Comparison of ENCODE assay signal across 1 cellular context in the genomic region with DNA sequence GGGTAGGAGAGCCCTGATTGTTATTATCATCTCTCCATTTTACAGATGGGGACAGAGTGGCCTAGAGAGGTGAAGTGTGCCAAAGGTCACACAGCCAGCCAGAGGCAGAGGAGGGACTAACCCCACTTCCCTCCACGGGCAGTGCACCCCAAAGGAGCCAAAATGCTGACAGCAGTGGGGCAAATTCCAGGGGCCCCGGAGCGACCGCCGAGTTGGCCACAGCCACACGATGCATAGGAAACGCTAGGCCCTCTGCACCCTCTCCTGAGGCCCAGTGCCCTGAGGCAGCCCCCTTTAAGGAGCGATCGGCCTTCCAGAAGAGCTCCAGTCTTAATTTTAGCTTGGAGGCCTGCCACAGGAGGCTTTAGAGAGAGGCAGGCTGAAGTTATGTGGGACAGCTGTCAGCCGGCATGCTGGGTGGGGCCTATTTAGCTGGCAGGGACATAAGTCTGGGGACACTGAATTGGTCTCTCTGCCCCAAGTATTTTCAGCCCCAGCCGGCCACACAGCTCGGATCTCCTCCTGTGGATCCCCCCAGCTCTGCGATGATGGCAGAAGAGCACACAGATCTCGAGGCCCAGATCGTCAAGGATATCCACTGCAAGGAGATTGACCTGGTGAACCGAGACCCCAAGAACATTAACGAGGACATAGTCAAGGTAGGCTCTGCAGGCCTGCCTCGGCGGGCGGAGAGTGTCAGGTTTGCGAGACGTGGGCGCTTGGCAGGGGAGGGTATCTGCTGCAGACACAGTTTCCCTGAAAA.
TF ChIP-seq lines count a peak whose summit lies in the region.

Gene CAV3, plus strand, starts transcription at position 471 of the 763 bp plus-strand sequence. Its CDS starts 75 bp downstream, at position 546.

TF ChIP-seq in IMR-90, 13 proteins besides CTCF, POLR2A, EP300 and RAD21:
- TF ChIP-seq, protein P1, sequence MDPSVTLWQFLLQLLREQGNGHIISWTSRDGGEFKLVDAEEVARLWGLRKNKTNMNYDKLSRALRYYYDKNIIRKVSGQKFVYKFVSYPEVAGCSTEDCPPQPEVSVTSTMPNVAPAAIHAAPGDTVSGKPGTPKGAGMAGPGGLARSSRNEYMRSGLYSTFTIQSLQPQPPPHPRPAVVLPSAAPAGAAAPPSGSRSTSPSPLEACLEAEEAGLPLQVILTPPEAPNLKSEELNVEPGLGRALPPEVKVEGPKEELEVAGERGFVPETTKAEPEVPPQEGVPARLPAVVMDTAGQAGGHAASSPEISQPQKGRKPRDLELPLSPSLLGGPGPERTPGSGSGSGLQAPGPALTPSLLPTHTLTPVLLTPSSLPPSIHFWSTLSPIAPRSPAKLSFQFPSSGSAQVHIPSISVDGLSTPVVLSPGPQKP (IDR thresholded peaks at IDR 0.05; ENCODE audit: borderline replicate concordance, low read depth, low read length) = no peak
